In genomic region chr4:24971192-24971591, GRCh38 we compare ENCODE assay signal across 20 cellular contexts. TPM values are rescaled to one million over a fixed set of nuclear protein-coding genes. Genes with fewer than 3 reads are reported as not detected.
DNase-seq lines count a peak whose midpoint lies in the region; ATAC-seq, FAIRE-seq and TF ChIP-seq lines count a peak whose summit lies in the region.
"Had no signal": no experiment of that assay in that cellular context is flagged by ENCODE, and none has a peak within 500 bp of the region (broad histone marks: within the 10 kb centered on the region; RNA-seq: fewer than 3 reads in every experiment).

No MANE protein-coding gene starts in this region.

- peaks cover 18% of the 10 kb centered on the region for H3K27me3 Mint-ChIP-seq in mesothelial cell of epicardium (ENCODE audit: low read depth)

- no peak for TF ChIP-seq POLR2A in body of pancreas (IDR thresholded peaks at IDR 0.05)

- FAIRE-seq in kidney (lab: Jason Lieb, UNC) = no peak

- H3K4me3 Mint-ChIP-seq in mesothelial cell of epicardium = no peak overlapping the region
- H3K4me3 Mint-ChIP-seq: activated B cell treated with CpG ODN at 0.5 μM for 24 hours; activated CD8-positive, alpha-beta T cell treated with anti-CD3 and anti-CD28 coated beads, Interleukin-2, amount 10 ng/mL, durations not matched to agents 7 days and 5 days; activated naive CD8-positive, alpha-beta T cell treated with anti-CD3 and anti-CD28 coated beads, Interleukin-2, amount 10 ng/mL, durations not matched to agents 7 days and 5 days; natural killer cell; T-helper 2 cell treated with Interferon-gamma antibody and Interleukin-4, amounts not matched to agents 5 μg/mL and 100 μg/mL, for 36 hours had no signal

- H3K36me3 ChIP-seq in body of pancreas (replicated peaks in 1 of 2; ENCODE audit: insufficient read depth in 1 of 2, low read depth in 2 of 2) (no peaks in the 10 kb centered on the region), kidney (ENCODE audit: control insufficient read depth in 1 of 2, insufficient read depth in 2 of 2, low read length in 2 of 2) (no peaks in the 10 kb centered on the region)
- H3K36me3 ChIP-seq: brain microvascular endothelial cell had no signal

- H3K4me1 ChIP-seq in body of pancreas (no peaks in the 10 kb centered on the region), kidney (ENCODE audit: control insufficient read depth in 1 of 2, insufficient read depth in 1 of 2, low read depth in 1 of 2, low read length in 2 of 2) (peaks cover 5 to 8% of the 10 kb centered on the region in 2 donors)

- DNase-seq in COR-L47 (lab: John Stamatoyannopoulos, UW) = peak; percentile 40
- peak; percentile 24 for DNase-seq in HT1080 (ENCODE audit: low read depth)
- DNase-seq in body of pancreas = peak; percentile 14 to 43 (median 36)
- DNase-seq in kidney = peak; percentile 85
- no peak for DNase-seq in activated CD8-positive, alpha-beta memory T cell treated with anti-CD3 and anti-CD28 coated beads, Interleukin-2, amount 50 U/mL, for 48 hours
- DNase-seq in mesenteric fat pad (ENCODE audit: low spot score) = no peak
- no peak for DNase-seq in mesothelial cell of epicardium (ENCODE audit: low spot score in 2 of 2, unreplicated experiment in 2 of 2)
- DNase-seq in COLO829 (ENCODE audit: low spot score) = no peak
- DNase-seq: activated B cell treated with CpG ODN at 0.5 μM for 24 hours; activated CD8-positive, alpha-beta T cell treated with anti-CD3 and anti-CD28 coated beads, Interleukin-2, amount 10 ng/mL, durations not matched to agents 7 days and 5 days; activated naive CD8-positive, alpha-beta T cell treated with anti-CD3 and anti-CD28 coated beads, Interleukin-2, amount 10 ng/mL, durations not matched to agents 7 days and 5 days; brain microvascular endothelial cell; natural killer cell; NCI-H1930; NCI-H510A treated with DMSO at 0.1 percent for 48 hours; posterior cingulate gyrus; stimulated activated CD4-positive, alpha-beta T cell treated with anti-CD3 and anti-CD28 coated beads, Interleukin-4, amount 100 ng/mL, for 1 hour had no signal

- no peak overlapping the region for H3K27ac Mint-ChIP-seq in mesothelial cell of epicardium
- H3K27ac Mint-ChIP-seq: activated B cell treated with CpG ODN at 0.5 μM for 24 hours; activated CD8-positive, alpha-beta T cell treated with anti-CD3 and anti-CD28 coated beads, Interleukin-2, amount 10 ng/mL, durations not matched to agents 7 days and 5 days; activated naive CD8-positive, alpha-beta T cell treated with anti-CD3 and anti-CD28 coated beads, Interleukin-2, amount 10 ng/mL, durations not matched to agents 7 days and 5 days; natural killer cell; T-helper 2 cell treated with Interferon-gamma antibody and Interleukin-4, amounts not matched to agents 5 μg/mL and 100 μg/mL, for 36 hours had no signal

- H3K4me1 Mint-ChIP-seq in mesothelial cell of epicardium = no peaks in the 10 kb centered on the region
- H3K4me1 Mint-ChIP-seq: activated B cell treated with CpG ODN at 0.5 μM for 24 hours; activated naive CD8-positive, alpha-beta T cell treated with anti-CD3 and anti-CD28 coated beads, Interleukin-2, amount 10 ng/mL, durations not matched to agents 7 days and 5 days; natural killer cell had no signal

- H3K9ac ChIP-seq in kidney (ENCODE audit: low read length in 2 of 2) = no peak overlapping the region

- peak; percentile 56 for ATAC-seq in body of pancreas
- ATAC-seq: activated CD8-positive, alpha-beta T cell treated with anti-CD3 and anti-CD28 coated beads, Interleukin-2, amount 10 ng/mL, durations not matched to agents 7 days and 5 days; natural killer cell had no signal

- H3K27ac ChIP-seq in body of pancreas = no peak overlapping the region
- no peak overlapping the region for H3K27ac ChIP-seq in kidney (ENCODE audit: low read depth in 2 of 2, low read length in 2 of 2)
- H3K27ac ChIP-seq: brain microvascular endothelial cell had no signal

- H3K36me3 Mint-ChIP-seq in mesothelial cell of epicardium = no peaks in the 10 kb centered on the region
- H3K36me3 Mint-ChIP-seq: activated naive CD8-positive, alpha-beta T cell treated with anti-CD3 and anti-CD28 coated beads, Interleukin-2, amount 10 ng/mL, durations not matched to agents 7 days and 5 days; natural killer cell had no signal

- intact Hi-C loops in body of pancreas (cut with DNase I) = no loop called here
- intact Hi-C loops in kidney (cut with DNase I) = no loop called here

- no peaks in the 10 kb centered on the region for H3K9me3 ChIP-seq in body of pancreas
- H3K9me3 ChIP-seq in kidney (ENCODE audit: control insufficient read depth in 1 of 2, low read length in 2 of 2) = no peaks in the 10 kb centered on the region

- no peak for TF ChIP-seq CTCF in body of pancreas (IDR thresholded peaks at IDR 0.05)
- TF ChIP-seq CTCF in kidney (IDR thresholded peaks at IDR 0.05; ENCODE audit: borderline replicate concordance, extremely low read depth, insufficient read depth) = no peak
- TF ChIP-seq CTCF in mesothelial cell of epicardium (IDR thresholded peaks at IDR 0.05; ENCODE audit: unreplicated experiment) = no peak

- H3K4me3 ChIP-seq in body of pancreas (no peak overlapping the region), kidney (ENCODE audit: low read length in 2 of 2) (no peak overlapping the region)

- 39 to 51% methylated on average over 7 of the region's 7 CpGs for WGBS in body of pancreas, 2 donors

- peaks cover 4% of the 10 kb centered on the region for H3K9me3 Mint-ChIP-seq in mesothelial cell of epicardium
- H3K9me3 Mint-ChIP-seq: natural killer cell had no signal

- H3K27me3 ChIP-seq in body of pancreas = no peaks in the 10 kb centered on the region
- H3K27me3 ChIP-seq: brain microvascular endothelial cell had no signal

RNA-seq across cellular contexts. Expression of gene CCDC149, which starts 58.4 kb away (rescaled TPM):
- total RNA-seq in HT1080 (2014; rRNA removed; shearing (Covaris generic)) = 0.64 and 1.0 TPM in 2 replicates
- 3.5 and 6.3 TPM in 2 replicates for polyA plus RNA-seq in HT1080 (2015; cell fraction: cytosol; rRNA removed)
- 2.1 and 3.2 TPM in 2 replicates for polyA plus RNA-seq in HT1080 (2015; cell fraction: nucleus; rRNA removed)
- total RNA-seq in body of pancreas (10 to 100 TPM in 1 of 2 donors, 1 to 10 TPM in 1; 9.6 to 15.0 TPM), kidney (21.8 TPM), mesenteric fat pad (23.2 TPM), mesothelial cell of epicardium (15.3 to 17.6 TPM (median 16.2 TPM) in 3 replicates)
- polyA plus RNA-seq in kidney (ENCODE audit: insufficient read depth, low read depth, low replicate concordance) = 6.9 TPM
- total RNA-seq: activated B cell treated with CpG ODN at 0.5 μM for 24 hours; activated CD8-positive, alpha-beta T cell treated with anti-CD3 and anti-CD28 coated beads, Interleukin-2, amount 10 ng/mL, durations not matched to agents 7 days and 5 days; activated naive CD8-positive, alpha-beta T cell treated with anti-CD3 and anti-CD28 coated beads, Interleukin-2, amount 10 ng/mL, durations not matched to agents 7 days and 5 days; OCI-LY7 had no signal

RNA-seq across cellular contexts. Expression of gene LGI2, which starts 59.6 kb away (rescaled TPM):
- total RNA-seq in HT1080 (2014; rRNA removed; shearing (Covaris generic)) = 0.67 and 1.8 TPM in 2 replicates
- 0.55 and 1.2 TPM in 2 replicates for polyA plus RNA-seq in HT1080 (2015; cell fraction: cytosol; rRNA removed)
- polyA plus RNA-seq in HT1080 (2015; cell fraction: nucleus; rRNA removed) = 0.16 and 0.79 TPM in 2 replicates
- total RNA-seq in body of pancreas (1 to 10 TPM in 1 of 2 donors, under 1 TPM in 1; 0.78 to 2.0 TPM), kidney (7.5 TPM), mesenteric fat pad (6.1 TPM), mesothelial cell of epicardium (4.0 to 4.5 TPM (median 4.1 TPM) in 3 replicates)
- polyA plus RNA-seq in kidney (ENCODE audit: insufficient read depth, low read depth, low replicate concordance) = 4.8 TPM
- total RNA-seq: activated B cell treated with CpG ODN at 0.5 μM for 24 hours; activated CD8-positive, alpha-beta T cell treated with anti-CD3 and anti-CD28 coated beads, Interleukin-2, amount 10 ng/mL, durations not matched to agents 7 days and 5 days; activated naive CD8-positive, alpha-beta T cell treated with anti-CD3 and anti-CD28 coated beads, Interleukin-2, amount 10 ng/mL, durations not matched to agents 7 days and 5 days; glomerular endothelial cell; natural killer cell; OCI-LY7 had no signal

Comparison
In these comparisons a context has a peak if more than half of its experiments do, and no peak if none do; other contexts are left out.
1. DNase-seq: peak in COR-L47 (single experiment), HT1080 (single experiment), body of pancreas (4 of 4) and kidney (single experiment); none in activated CD8-positive, alpha-beta memory T cell treated with anti-CD3 and anti-CD28 coated beads, Interleukin-2, amount 50 U/mL, for 48 hours (single experiment), mesenteric fat pad (single experiment), mesothelial cell of epicardium (0 of 2) and COLO829 (single experiment).